In genomic region chr3:62316525-62316924, GRCh38 we compare ENCODE assay signal across 32 cellular contexts. TPM values are rescaled to one million over a fixed set of nuclear protein-coding genes. Genes with fewer than 3 reads are reported as not detected.
"Had no signal": no experiment of that assay in that cellular context is flagged by ENCODE, and none has a peak within 500 bp of the region (broad histone marks: within the 10 kb centered on the region; RNA-seq: fewer than 3 reads in every experiment).

No MANE protein-coding gene starts in this region.

- H3K4me1 ChIP-seq: right lobe of liver, uterus had no signal

- H3K27me3 Mint-ChIP-seq: progenitor cell of endocrine pancreas, type B pancreatic cell had no signal

- ATAC-seq: natural killer cell; right lobe of liver; stimulated activated memory B cell treated with anti-CD40 and anti-IgM and Interleukin-4, amounts not matched to agents 10 μg/mL and 1 μg/mL and 100 μg/mL, for 72 hours; stimulated activated naive CD8-positive, alpha-beta T cell treated with anti-CD3 and anti-CD28 coated beads, Interleukin-15, amount 100 ng/mL, for 72 hours had no signal

- H3K36me3 Mint-ChIP-seq: mesothelial cell of epicardium, type B pancreatic cell had no signal

- H3K27ac Mint-ChIP-seq: mesothelial cell of epicardium; naive B cell; natural killer cell; nephron progenitor cell; progenitor cell of endocrine pancreas; stimulated activated memory B cell treated with anti-CD40 and anti-IgM and Interleukin-4, amounts not matched to agents 10 μg/mL and 1 μg/mL and 100 μg/mL, for 72 hours; stimulated activated naive CD8-positive, alpha-beta T cell treated with anti-CD3 and anti-CD28 coated beads, Interleukin-15, amount 100 ng/mL, for 72 hours; type B pancreatic cell had no signal

- H3K36me3 ChIP-seq: ovary, right atrium auricular region, right lobe of liver, tibial nerve, uterus had no signal

- H3K27ac ChIP-seq: left ventricle myocardium inferior, ovary, right atrium auricular region, right lobe of liver, tibial nerve, uterus had no signal

- H3K4me3 ChIP-seq: left ventricle myocardium inferior, lung, ovary, right atrium auricular region, right lobe of liver, smooth muscle cell, tibial nerve, uterus had no signal

- DNase-seq: hippocampal formation; kidney; left ventricle myocardium inferior; mesendoderm; naive B cell; natural killer cell; nephron progenitor cell; ovary; right lobe of liver; stimulated activated CD4-positive, alpha-beta T cell treated with anti-CD3 and anti-CD28 coated beads, Interleukin-1b, Interleukin-23, amount 100 ng/mL, for 48 hours; stimulated activated CD4-positive, alpha-beta T cell treated with anti-CD3 and anti-CD28 coated beads, Interleukin-2, amount 100 ng/mL, for 48 hours; stimulated activated CD4-positive, alpha-beta T cell treated with anti-CD3 and anti-CD28 coated beads, Interleukin-4, amount 100 ng/mL, for 4 hours; stimulated activated CD8-positive, alpha-beta memory T cell treated with anti-CD3 and anti-CD28 coated beads, Interleukin-4, amount 100 ng/mL, for 48 hours; stimulated activated naive CD4-positive, alpha-beta T cell treated with Interleukin-2 at 50 U/mL for 16 hours; stimulated activated naive CD8-positive, alpha-beta T cell treated with anti-CD3 and anti-CD28 coated beads, Interleukin-15, amount 100 ng/mL, for 72 hours; substantia nigra; uterus had no signal

- H3K9me3 ChIP-seq: ovary, right atrium auricular region, right lobe of liver, tibial nerve, uterus had no signal

- H3K4me3 Mint-ChIP-seq: mesothelial cell of epicardium; naive B cell; natural killer cell; nephron progenitor cell; stimulated activated memory B cell treated with anti-CD40 and anti-IgM and Interleukin-4, amounts not matched to agents 10 μg/mL and 1 μg/mL and 100 μg/mL, for 72 hours; stimulated activated naive CD8-positive, alpha-beta T cell treated with anti-CD3 and anti-CD28 coated beads, Interleukin-15, amount 100 ng/mL, for 72 hours; type B pancreatic cell had no signal

RNA-seq across cellular contexts. Expression of gene FEZF2, which starts 56.8 kb away (rescaled TPM):
- total RNA-seq: kidney, left ventricle myocardium inferior, lower leg skin, lung, mesothelial cell of epicardium, mononuclear cell, natural killer cell, omental fat pad, ovary, progenitor cell of endocrine pancreas, pulmonary artery endothelial cell, renal cortical epithelial cell, right atrium auricular region, right lobe of liver, skeletal muscle tissue, smooth muscle cell, tibial nerve, ureter, uterus had no signal
- polyA plus RNA-seq: lung, smooth muscle cell had no signal
